2 cellular contexts compared by ENCODE assay signal in genomic region chr4:55545681-55546632, GRCh38.
TF ChIP-seq lines count a peak whose summit lies in the region.

No MANE protein-coding gene starts in this region.

TF ChIP-seq in HEK293, 187 proteins besides CTCF, POLR2A, EP300 and RAD21 (continued from another document and continues in another):
- TF ChIP-seq PATZ1 (tag by site-specific recombination; IDR thresholded peaks at IDR 0.05) (peak; percentile 27; the same call in 1 of the 2 replicates), ZNF600 (tag by site-specific recombination; IDR thresholded peaks at IDR 0.05) (peak; percentile 38; the same call in 1 of the 2 replicates), ZNF658 (tag by site-specific recombination; IDR thresholded peaks at IDR 0.05) (no peak), ZNF692 (tag by site-specific recombination; IDR thresholded peaks at IDR 0.05) (peak; percentile 76), ZNF837 (tag by site-specific recombination; IDR thresholded peaks at IDR 0.05) (no peak), ZNF2 (tag by site-specific recombination; IDR thresholded peaks at IDR 0.05) (peak; percentile 22; the same call in 1 of the 2 replicates), ZBTB26 (tag by site-specific recombination; optimal IDR thresholded peaks at IDR 0.05) (peak; percentile 76), ZBTB11 (tag by site-specific recombination; conservative IDR thresholded peaks at IDR 0.05; ENCODE audit: low read depth) (peak; percentile 96), ZNF654 (tag by site-specific recombination; IDR thresholded peaks at IDR 0.05; ENCODE audit: low read depth) (no peak), ZBTB6 (tag by site-specific recombination; IDR thresholded peaks at IDR 0.05) (peak; percentile 82), ZBTB10 (tag by site-specific recombination; IDR thresholded peaks at IDR 0.05) (peak; percentile 60; the same call in 1 of the 2 replicates)

TF ChIP-seq in SK-N-SH treated with all-trans-retinoic acid at 6 μM for 48 hours, 23 proteins besides CTCF, POLR2A, EP300 and RAD21 (continued from another document):
- no peak for TF ChIP-seq TSHZ2 (CRISPR knock-in tag; IDR thresholded peaks at IDR 0.05)
- no peak for TF ChIP-seq ARNTL (CRISPR knock-in tag; IDR thresholded peaks at IDR 0.05; ENCODE audit: borderline replicate concordance, low read depth)
- no peak for TF ChIP-seq SNAI2 (CRISPR knock-in tag; IDR thresholded peaks at IDR 0.05)
- no peak for TF ChIP-seq ZFP30 (CRISPR knock-in tag; IDR thresholded peaks at IDR 0.05)
